15 cellular contexts compared by ENCODE assay signal in genomic region chr1:111131693-111132092, GRCh38. TPM values are rescaled to one million over a fixed set of nuclear protein-coding genes. Genes with fewer than 3 reads are reported as not detected.
DNase-seq lines count a peak whose midpoint lies in the region; ATAC-seq and TF ChIP-seq lines count a peak whose summit lies in the region.
"Had no signal": no experiment of that assay in that cellular context is flagged by ENCODE, and none has a peak within 500 bp of the region (broad histone marks: within the 10 kb centered on the region; RNA-seq: fewer than 3 reads in every experiment).

No MANE protein-coding gene starts in this region.

- no peak for ATAC-seq in stimulated activated naive CD8-positive, alpha-beta T cell treated with anti-CD3 and anti-CD28 coated beads, Interleukin-15, Interleukin-2, amounts not matched to agents 100 U/mL and 50 U/mL, for 24 hours
- no peak for ATAC-seq in HG02642 (IDR thresholded peaks at IDR 0.05; ENCODE audit: poor library complexity, unreplicated experiment)
- ATAC-seq: Panc1 had no signal

- no peaks in the 10 kb centered on the region for H3K27me3 ChIP-seq in SU-DHL-6 (ENCODE audit: low read length)

- peaks cover 19% of the 10 kb centered on the region for H3K36me3 ChIP-seq in SU-DHL-6 (ENCODE audit: low read length)

- peaks cover 10% of the 10 kb centered on the region for H3K79me2 ChIP-seq in SU-DHL-6 (ENCODE audit: insufficient read depth, low read length)

- peaks cover 46% of the 10 kb centered on the region for H3K36me3 Mint-ChIP-seq in stimulated activated naive CD8-positive, alpha-beta T cell treated with anti-CD3 and anti-CD28 coated beads, Interleukin-15, Interleukin-2, amounts not matched to agents 100 ng/mL and 50 ng/mL, for 24 hours (ENCODE audit: low read depth)
- H3K36me3 Mint-ChIP-seq in endothelial cell (ENCODE audit: low read depth, unreplicated experiment): peaks cover 36% of the 10 kb centered on the region

- H3K9ac ChIP-seq in SU-DHL-6 (ENCODE audit: low read length): no peak overlapping the region

- H3F3A ChIP-seq in SU-DHL-6 (ENCODE audit: insufficient read depth): peaks cover 74% of the 10 kb centered on the region

- no peak overlapping the region for H2AFZ ChIP-seq in SU-DHL-6 (ENCODE audit: low read depth, low read length, severe bottlenecking)

- peaks cover 58% of the 10 kb centered on the region for H3K4me1 Mint-ChIP-seq in stimulated activated naive CD8-positive, alpha-beta T cell treated with anti-CD3 and anti-CD28 coated beads, Interleukin-15, Interleukin-2, amounts not matched to agents 100 ng/mL and 50 ng/mL, for 24 hours (ENCODE audit: low read depth)
- peaks cover 18% of the 10 kb centered on the region for H3K4me1 Mint-ChIP-seq in endothelial cell (ENCODE audit: unreplicated experiment)

- H3K27ac ChIP-seq in SU-DHL-6 (ENCODE audit: low read depth, low read length): peak overlapping the region; percentile 59
- H3K27ac ChIP-seq: SK-N-MC had no signal

- no peaks in the 10 kb centered on the region for H3K27me3 Mint-ChIP-seq in stimulated activated naive CD8-positive, alpha-beta T cell treated with anti-CD3 and anti-CD28 coated beads, Interleukin-15, Interleukin-2, amounts not matched to agents 100 ng/mL and 50 ng/mL, for 24 hours
- no peaks in the 10 kb centered on the region for H3K27me3 Mint-ChIP-seq in endothelial cell (ENCODE audit: unreplicated experiment)

- H3K9me2 ChIP-seq in SU-DHL-6 (replicated peaks; ENCODE audit: insufficient read depth, low read length): no peaks in the 10 kb centered on the region

- H3K4me2 ChIP-seq in SU-DHL-6 (ENCODE audit: low read depth, low read length, poor library complexity, severe bottlenecking): peak overlapping the region; percentile 2

- no peaks in the 10 kb centered on the region for H3K9me3 Mint-ChIP-seq in stimulated activated naive CD8-positive, alpha-beta T cell treated with anti-CD3 and anti-CD28 coated beads, Interleukin-15, Interleukin-2, amounts not matched to agents 100 ng/mL and 50 ng/mL, for 24 hours
- H3K9me3 Mint-ChIP-seq in endothelial cell (ENCODE audit: unreplicated experiment): no peaks in the 10 kb centered on the region

- H3K4me3 ChIP-seq in SU-DHL-6 (ENCODE audit: insufficient read depth, low read length, poor library complexity, severe bottlenecking): no peak overlapping the region
- H3K4me3 ChIP-seq: HAP-1, SK-N-MC had no signal

- no peak for DNase-seq in stimulated activated naive CD8-positive, alpha-beta T cell treated with anti-CD3 and anti-CD28 coated beads, Interleukin-15, Interleukin-2, amounts not matched to agents 100 U/mL and 50 U/mL, for 24 hours
- DNase-seq in endothelial cell (ENCODE audit: low spot score): no peak
- DNase-seq in anterior cingulate cortex (lab: John Stamatoyannopoulos, UW): no peak
- no peak for DNase-seq in mesenteric fat pad (ENCODE audit: low spot score)
- DNase-seq: C1 segment of cervical spinal cord, EL, NCI-H1436, NCI-H2029, NCI-H82 had no signal

- TF ChIP-seq CTCF in SU-DHL-6 (IDR thresholded peaks at IDR 0.05; ENCODE audit: insufficient read depth, low read length, poor library complexity, severe bottlenecking): no peak
- TF ChIP-seq CTCF in endothelial cell (IDR thresholded peaks at IDR 0.05; ENCODE audit: unreplicated experiment): no peak

- no peak overlapping the region for H3K4me3 Mint-ChIP-seq in stimulated activated naive CD8-positive, alpha-beta T cell treated with anti-CD3 and anti-CD28 coated beads, Interleukin-15, Interleukin-2, amounts not matched to agents 100 ng/mL and 50 ng/mL, for 24 hours
- H3K4me3 Mint-ChIP-seq in endothelial cell (ENCODE audit: unreplicated experiment): peak overlapping the region; percentile 56

- no peaks in the 10 kb centered on the region for H3K9me3 ChIP-seq in SU-DHL-6 (ENCODE audit: insufficient read depth, low read length)
- H3K9me3 ChIP-seq: HAP-1 had no signal

- H3K27ac Mint-ChIP-seq in stimulated activated naive CD8-positive, alpha-beta T cell treated with anti-CD3 and anti-CD28 coated beads, Interleukin-15, Interleukin-2, amounts not matched to agents 100 ng/mL and 50 ng/mL, for 24 hours: peak overlapping the region; percentile 12
- no peak overlapping the region for H3K27ac Mint-ChIP-seq in endothelial cell (ENCODE audit: unreplicated experiment)

- H4K20me1 ChIP-seq in SU-DHL-6 (ENCODE audit: low read depth, low read length): no peaks in the 10 kb centered on the region

RNA-seq across cellular contexts. Expression of gene DRAM2, which starts 8.2 kb away (rescaled TPM):
- total RNA-seq in endothelial cell (ENCODE audit: unreplicated experiment) (79.8 TPM), mesenteric fat pad (61.0 TPM)

RNA-seq across cellular contexts. Expression of gene CEPT1, which starts 8.3 kb away (rescaled TPM):
- 127 TPM for total RNA-seq in endothelial cell (ENCODE audit: unreplicated experiment)
- 49.9 TPM for total RNA-seq in mesenteric fat pad
